Comparison of ENCODE assay signal across 7 cellular contexts in genomic region chr9:15552641-15553527, GRCh38. TPM values are rescaled to one million over a fixed set of nuclear protein-coding genes. Genes with fewer than 3 reads are reported as not detected.
DNase-seq lines count a peak whose midpoint lies in the region; ATAC-seq, FAIRE-seq and TF ChIP-seq lines count a peak whose summit lies in the region.

TSS of gene CCDC171 (plus strand) at chr9:15553043. CDS start at chr9:15564089, 11,046 bp downstream.

- DNase-seq in GM18507 (ENCODE audit: extremely low spot score, insufficient read length, low read depth) (peak; percentile 97), NCI-H1930 (lab: John Stamatoyannopoulos, UW) (peak; percentile 96 to 99), T-helper 22 cell (ENCODE audit: low read depth) (peak; percentile 76), astrocyte of the cerebellum (ENCODE audit: low read depth) (peak; percentile 92), hepatocyte (ENCODE audit: low spot score) (peak; percentile 98), retina (peak; percentile 98)

- ATAC-seq in HG02973 (IDR thresholded peaks at IDR 0.05; ENCODE audit: unreplicated experiment) = peak; percentile 72

- H3K9me2 ChIP-seq in hepatocyte (replicated peaks; ENCODE audit: insufficient read depth) = no peaks in the 10 kb centered on the region

- H2AFZ ChIP-seq in hepatocyte = peak within 1 kb of the TSS; percentile 94

- no peaks in the 10 kb centered on the region for H3K9me3 ChIP-seq in hepatocyte (ENCODE audit: low read depth)

- TF ChIP-seq CTCF in astrocyte of the cerebellum (IDR thresholded peaks at IDR 0.05; ENCODE audit: low read depth, low read length, missing control alignments) (no peak), hepatocyte (IDR thresholded peaks at IDR 0.05; ENCODE audit: poor library complexity) (no peak)

- peaks cover 3% of the 10 kb centered on the region for H3K4me1 ChIP-seq in hepatocyte (ENCODE audit: insufficient read depth)

- peak within 1 kb of the TSS; percentile 92 for H3K4me3 ChIP-seq in astrocyte of the cerebellum (ENCODE audit: low read depth, low read length)
- H3K4me3 ChIP-seq in hepatocyte = peak within 1 kb of the TSS; percentile 75

- peaks cover 8% of the 10 kb centered on the region for H3K27me3 ChIP-seq in hepatocyte

- in situ Hi-C loops in astrocyte of the cerebellum (cut with HindIII; ENCODE audit: low sequenced_read_pairs) = no loop called here

- no peaks in the 10 kb centered on the region for H3K79me2 ChIP-seq in hepatocyte

- H4K20me1 ChIP-seq in hepatocyte (ENCODE audit: insufficient read depth, poor library complexity, severe bottlenecking) = no peaks in the 10 kb centered on the region

- peak within 1 kb of the TSS; percentile 92 for H3K27ac ChIP-seq in hepatocyte

- FAIRE-seq in GM18507 (lab: Jason Lieb, UNC) = peak; percentile 96

- no peaks in the 10 kb centered on the region for H3K36me3 ChIP-seq in hepatocyte (replicated peaks; ENCODE audit: insufficient read depth, low read depth)

- peak within 1 kb of the TSS; percentile 87 for H3K4me2 ChIP-seq in hepatocyte

- 1% methylated on average over 56 of the region's 65 CpGs for WGBS in hepatocyte (ENCODE audit: low lambda C conversion rate, missing lambda C conversion rate)

RNA-seq across cellular contexts. Expression of gene CCDC171, which starts in this region (rescaled TPM):
- 2.9 and 3.3 TPM in 2 replicates for total RNA-seq in hepatocyte
- polyA plus RNA-seq in hepatocyte = 0.73 and 2.2 TPM in 2 replicates

Comparison
In these comparisons a context has a peak if more than half of its experiments do, and no peak if none do; other contexts are left out.
1. Peak in every context shown above with its lines: DNase-seq, ATAC-seq, H3K4me3 ChIP-seq and H3K27ac ChIP-seq.